1 cellular context compared by ENCODE assay signal in the genomic region with DNA sequence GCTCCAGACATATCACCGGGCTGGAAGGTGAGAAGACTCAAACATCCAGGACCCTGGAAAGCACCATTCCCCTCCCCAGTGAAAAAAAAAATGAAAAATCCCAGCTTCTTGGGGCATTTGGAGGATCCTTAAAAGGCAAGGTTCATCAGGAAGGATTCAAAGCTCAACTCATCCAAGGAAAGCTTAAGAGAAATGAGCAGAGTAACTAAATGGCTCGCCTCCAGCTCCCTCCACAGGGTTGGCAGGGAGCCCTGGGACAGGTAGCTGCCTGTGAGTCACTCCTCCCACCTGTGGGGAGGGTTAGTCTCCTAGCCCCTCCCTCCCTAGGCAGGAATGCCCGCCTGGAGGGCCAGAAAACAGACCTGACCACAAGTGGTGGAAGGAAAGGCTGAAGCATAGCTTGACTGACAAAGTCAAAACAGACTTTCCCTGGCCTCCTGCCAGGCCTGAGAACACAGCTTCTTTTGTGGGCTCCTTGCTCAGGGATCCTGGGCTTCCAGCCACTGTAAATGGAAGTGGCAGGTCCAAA.
A peak's percentile ranks its signal among the peaks of the same experiment; 100 is the strongest.
TF ChIP-seq lines count a peak whose summit lies in the region.

No MANE protein-coding gene starts in this region.

TF ChIP-seq in K562, 482 proteins besides CTCF, POLR2A, EP300 and RAD21 (continued from another document):
- TF ChIP-seq, protein P1, sequence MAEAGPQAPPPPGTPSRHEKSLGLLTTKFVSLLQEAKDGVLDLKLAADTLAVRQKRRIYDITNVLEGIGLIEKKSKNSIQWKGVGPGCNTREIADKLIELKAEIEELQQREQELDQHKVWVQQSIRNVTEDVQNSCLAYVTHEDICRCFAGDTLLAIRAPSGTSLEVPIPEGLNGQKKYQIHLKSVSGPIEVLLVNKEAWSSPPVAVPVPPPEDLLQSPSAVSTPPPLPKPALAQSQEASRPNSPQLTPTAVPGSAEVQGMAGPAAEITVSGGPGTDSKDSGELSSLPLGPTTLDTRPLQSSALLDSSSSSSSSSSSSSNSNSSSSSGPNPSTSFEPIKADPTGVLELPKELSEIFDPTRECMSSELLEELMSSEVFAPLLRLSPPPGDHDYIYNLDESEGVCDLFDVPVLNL (CRISPR knock-in tag; IDR thresholded peaks at IDR 0.05; ENCODE audit: low read depth) = no peak
- TF ChIP-seq PHB (CRISPR knock-in tag; IDR thresholded peaks at IDR 0.05) (no peak), NFIC (IDR thresholded peaks at IDR 0.05) (peak; percentile 95), ESRRA (IDR thresholded peaks at IDR 0.05; ENCODE audit: borderline replicate concordance, low read depth) (0 out of 2 replicates have a peak, but pooled peaks have one; percentile 19), ZNF384 (IDR thresholded peaks at IDR 0.05; ENCODE audit: low read depth, low read length) (no peak), KDM5B (IDR thresholded peaks at IDR 0.05; ENCODE audit: insufficient replicate concordance, low read depth, low read length) (no peak), MEIS2 (IDR thresholded peaks at IDR 0.05; ENCODE audit: partially characterized antibody) (peak; percentile 18), ZNF445 (CRISPR knock-in tag; IDR thresholded peaks at IDR 0.05; ENCODE audit: low read depth) (no peak), SNIP1 (IDR thresholded peaks at IDR 0.05; ENCODE audit: low read depth) (no peak), CREB1 (IDR thresholded peaks at IDR 0.05) (no peak), CREB1 (CRISPR knock-in tag; IDR thresholded peaks at IDR 0.05) (no peak), ATF7 (IDR thresholded peaks at IDR 0.05) (no peak), ZNF134 (CRISPR knock-in tag; conservative IDR thresholded peaks at IDR 0.05) (no peak), YBX1 (IDR thresholded peaks at IDR 0.05) (no peak), RFX7 (CRISPR knock-in tag; IDR thresholded peaks at IDR 0.05) (no peak), ERF (CRISPR knock-in tag; IDR thresholded peaks at IDR 0.05) (no peak), NFIX (CRISPR knock-in tag; IDR thresholded peaks at IDR 0.05; ENCODE audit: low read depth) (0 out of 2 replicates have a peak, but pooled peaks have one; percentile 10), TRIM24 (IDR thresholded peaks at IDR 0.05) (no peak), SP1 (CRISPR knock-in tag; IDR thresholded peaks at IDR 0.05) (no peak), ELF1 (tag; IDR thresholded peaks at IDR 0.05) (no peak), TAF9B (IDR thresholded peaks at IDR 0.05; ENCODE audit: partially characterized antibody) (no peak), DNMT1 (IDR thresholded peaks at IDR 0.05) (no peak), XRCC5 (IDR thresholded peaks at IDR 0.05; ENCODE audit: low read depth, low read length) (no peak), ZNF785 (CRISPR knock-in tag; IDR thresholded peaks at IDR 0.05) (no peak), ZNF778 (CRISPR knock-in tag; IDR thresholded peaks at IDR 0.05) (no peak), GTF2A2 (tag; IDR thresholded peaks at IDR 0.05) (no peak), PYGO2 (tag; IDR thresholded peaks at IDR 0.05) (no peak)
- TF ChIP-seq, protein P2, sequence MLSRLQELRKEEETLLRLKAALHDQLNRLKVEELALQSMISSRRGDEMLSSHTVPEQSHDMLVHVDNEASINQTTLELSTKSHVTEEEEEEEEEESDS (CRISPR knock-in tag; IDR thresholded peaks at IDR 0.05) = no peak
- TF ChIP-seq, protein P3, sequence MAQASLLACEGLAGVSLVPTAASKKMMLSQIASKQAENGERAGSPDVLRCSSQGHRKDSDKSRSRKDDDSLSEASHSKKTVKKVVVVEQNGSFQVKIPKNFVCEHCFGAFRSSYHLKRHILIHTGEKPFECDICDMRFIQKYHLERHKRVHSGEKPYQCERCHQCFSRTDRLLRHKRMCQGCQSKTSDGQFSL (CRISPR knock-in tag; IDR thresholded peaks at IDR 0.05) = no peak
- TF ChIP-seq, protein P3 (tag; IDR thresholded peaks at IDR 0.05) = no peak
- TF ChIP-seq, protein P4, sequence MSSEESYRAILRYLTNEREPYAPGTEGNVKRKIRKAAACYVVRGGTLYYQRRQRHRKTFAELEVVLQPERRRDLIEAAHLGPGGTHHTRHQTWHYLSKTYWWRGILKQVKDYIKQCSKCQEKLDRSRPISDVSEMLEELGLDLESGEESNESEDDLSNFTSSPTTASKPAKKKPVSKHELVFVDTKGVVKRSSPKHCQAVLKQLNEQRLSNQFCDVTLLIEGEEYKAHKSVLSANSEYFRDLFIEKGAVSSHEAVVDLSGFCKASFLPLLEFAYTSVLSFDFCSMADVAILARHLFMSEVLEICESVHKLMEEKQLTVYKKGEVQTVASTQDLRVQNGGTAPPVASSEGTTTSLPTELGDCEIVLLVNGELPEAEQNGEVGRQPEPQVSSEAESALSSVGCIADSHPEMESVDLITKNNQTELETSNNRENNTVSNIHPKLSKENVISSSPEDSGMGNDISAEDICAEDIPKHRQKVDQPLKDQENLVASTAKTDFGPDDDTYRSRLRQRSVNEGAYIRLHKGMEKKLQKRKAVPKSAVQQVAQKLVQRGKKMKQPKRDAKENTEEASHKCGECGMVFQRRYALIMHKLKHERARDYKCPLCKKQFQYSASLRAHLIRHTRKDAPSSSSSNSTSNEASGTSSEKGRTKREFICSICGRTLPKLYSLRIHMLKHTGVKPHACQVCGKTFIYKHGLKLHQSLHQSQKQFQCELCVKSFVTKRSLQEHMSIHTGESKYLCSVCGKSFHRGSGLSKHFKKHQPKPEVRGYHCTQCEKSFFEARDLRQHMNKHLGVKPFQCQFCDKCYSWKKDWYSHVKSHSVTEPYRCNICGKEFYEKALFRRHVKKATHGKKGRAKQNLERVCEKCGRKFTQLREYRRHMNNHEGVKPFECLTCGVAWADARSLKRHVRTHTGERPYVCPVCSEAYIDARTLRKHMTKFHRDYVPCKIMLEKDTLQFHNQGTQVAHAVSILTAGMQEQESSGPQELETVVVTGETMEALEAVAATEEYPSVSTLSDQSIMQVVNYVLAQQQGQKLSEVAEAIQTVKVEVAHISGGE (CRISPR knock-in tag; IDR thresholded peaks at IDR 0.05) = no peak
- TF ChIP-seq, protein P5, sequence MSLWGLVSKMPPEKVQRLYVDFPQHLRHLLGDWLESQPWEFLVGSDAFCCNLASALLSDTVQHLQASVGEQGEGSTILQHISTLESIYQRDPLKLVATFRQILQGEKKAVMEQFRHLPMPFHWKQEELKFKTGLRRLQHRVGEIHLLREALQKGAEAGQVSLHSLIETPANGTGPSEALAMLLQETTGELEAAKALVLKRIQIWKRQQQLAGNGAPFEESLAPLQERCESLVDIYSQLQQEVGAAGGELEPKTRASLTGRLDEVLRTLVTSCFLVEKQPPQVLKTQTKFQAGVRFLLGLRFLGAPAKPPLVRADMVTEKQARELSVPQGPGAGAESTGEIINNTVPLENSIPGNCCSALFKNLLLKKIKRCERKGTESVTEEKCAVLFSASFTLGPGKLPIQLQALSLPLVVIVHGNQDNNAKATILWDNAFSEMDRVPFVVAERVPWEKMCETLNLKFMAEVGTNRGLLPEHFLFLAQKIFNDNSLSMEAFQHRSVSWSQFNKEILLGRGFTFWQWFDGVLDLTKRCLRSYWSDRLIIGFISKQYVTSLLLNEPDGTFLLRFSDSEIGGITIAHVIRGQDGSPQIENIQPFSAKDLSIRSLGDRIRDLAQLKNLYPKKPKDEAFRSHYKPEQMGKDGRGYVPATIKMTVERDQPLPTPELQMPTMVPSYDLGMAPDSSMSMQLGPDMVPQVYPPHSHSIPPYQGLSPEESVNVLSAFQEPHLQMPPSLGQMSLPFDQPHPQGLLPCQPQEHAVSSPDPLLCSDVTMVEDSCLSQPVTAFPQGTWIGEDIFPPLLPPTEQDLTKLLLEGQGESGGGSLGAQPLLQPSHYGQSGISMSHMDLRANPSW (CRISPR knock-in tag; IDR thresholded peaks at IDR 0.05) = no peak
- TF ChIP-seq, protein P6, sequence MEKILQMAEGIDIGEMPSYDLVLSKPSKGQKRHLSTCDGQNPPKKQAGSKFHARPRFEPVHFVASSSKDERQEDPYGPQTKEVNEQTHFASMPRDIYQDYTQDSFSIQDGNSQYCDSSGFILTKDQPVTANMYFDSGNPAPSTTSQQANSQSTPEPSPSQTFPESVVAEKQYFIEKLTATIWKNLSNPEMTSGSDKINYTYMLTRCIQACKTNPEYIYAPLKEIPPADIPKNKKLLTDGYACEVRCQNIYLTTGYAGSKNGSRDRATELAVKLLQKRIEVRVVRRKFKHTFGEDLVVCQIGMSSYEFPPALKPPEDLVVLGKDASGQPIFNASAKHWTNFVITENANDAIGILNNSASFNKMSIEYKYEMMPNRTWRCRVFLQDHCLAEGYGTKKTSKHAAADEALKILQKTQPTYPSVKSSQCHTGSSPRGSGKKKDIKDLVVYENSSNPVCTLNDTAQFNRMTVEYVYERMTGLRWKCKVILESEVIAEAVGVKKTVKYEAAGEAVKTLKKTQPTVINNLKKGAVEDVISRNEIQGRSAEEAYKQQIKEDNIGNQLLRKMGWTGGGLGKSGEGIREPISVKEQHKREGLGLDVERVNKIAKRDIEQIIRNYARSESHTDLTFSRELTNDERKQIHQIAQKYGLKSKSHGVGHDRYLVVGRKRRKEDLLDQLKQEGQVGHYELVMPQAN (IDR thresholded peaks at IDR 0.05; ENCODE audit: borderline replicate concordance) = no peak
- TF ChIP-seq, protein P7, sequence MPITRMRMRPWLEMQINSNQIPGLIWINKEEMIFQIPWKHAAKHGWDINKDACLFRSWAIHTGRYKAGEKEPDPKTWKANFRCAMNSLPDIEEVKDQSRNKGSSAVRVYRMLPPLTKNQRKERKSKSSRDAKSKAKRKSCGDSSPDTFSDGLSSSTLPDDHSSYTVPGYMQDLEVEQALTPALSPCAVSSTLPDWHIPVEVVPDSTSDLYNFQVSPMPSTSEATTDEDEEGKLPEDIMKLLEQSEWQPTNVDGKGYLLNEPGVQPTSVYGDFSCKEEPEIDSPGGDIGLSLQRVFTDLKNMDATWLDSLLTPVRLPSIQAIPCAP (CRISPR knock-in tag; IDR thresholded peaks at IDR 0.05; ENCODE audit: borderline replicate concordance) = no peak
- TF ChIP-seq, protein P8, sequence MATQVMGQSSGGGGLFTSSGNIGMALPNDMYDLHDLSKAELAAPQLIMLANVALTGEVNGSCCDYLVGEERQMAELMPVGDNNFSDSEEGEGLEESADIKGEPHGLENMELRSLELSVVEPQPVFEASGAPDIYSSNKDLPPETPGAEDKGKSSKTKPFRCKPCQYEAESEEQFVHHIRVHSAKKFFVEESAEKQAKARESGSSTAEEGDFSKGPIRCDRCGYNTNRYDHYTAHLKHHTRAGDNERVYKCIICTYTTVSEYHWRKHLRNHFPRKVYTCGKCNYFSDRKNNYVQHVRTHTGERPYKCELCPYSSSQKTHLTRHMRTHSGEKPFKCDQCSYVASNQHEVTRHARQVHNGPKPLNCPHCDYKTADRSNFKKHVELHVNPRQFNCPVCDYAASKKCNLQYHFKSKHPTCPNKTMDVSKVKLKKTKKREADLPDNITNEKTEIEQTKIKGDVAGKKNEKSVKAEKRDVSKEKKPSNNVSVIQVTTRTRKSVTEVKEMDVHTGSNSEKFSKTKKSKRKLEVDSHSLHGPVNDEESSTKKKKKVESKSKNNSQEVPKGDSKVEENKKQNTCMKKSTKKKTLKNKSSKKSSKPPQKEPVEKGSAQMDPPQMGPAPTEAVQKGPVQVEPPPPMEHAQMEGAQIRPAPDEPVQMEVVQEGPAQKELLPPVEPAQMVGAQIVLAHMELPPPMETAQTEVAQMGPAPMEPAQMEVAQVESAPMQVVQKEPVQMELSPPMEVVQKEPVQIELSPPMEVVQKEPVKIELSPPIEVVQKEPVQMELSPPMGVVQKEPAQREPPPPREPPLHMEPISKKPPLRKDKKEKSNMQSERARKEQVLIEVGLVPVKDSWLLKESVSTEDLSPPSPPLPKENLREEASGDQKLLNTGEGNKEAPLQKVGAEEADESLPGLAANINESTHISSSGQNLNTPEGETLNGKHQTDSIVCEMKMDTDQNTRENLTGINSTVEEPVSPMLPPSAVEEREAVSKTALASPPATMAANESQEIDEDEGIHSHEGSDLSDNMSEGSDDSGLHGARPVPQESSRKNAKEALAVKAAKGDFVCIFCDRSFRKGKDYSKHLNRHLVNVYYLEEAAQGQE (CRISPR knock-in tag; IDR thresholded peaks at IDR 0.05; ENCODE audit: low read depth) = no peak
